Comparison of ENCODE assay signal across 15 cellular contexts in the genomic region with DNA sequence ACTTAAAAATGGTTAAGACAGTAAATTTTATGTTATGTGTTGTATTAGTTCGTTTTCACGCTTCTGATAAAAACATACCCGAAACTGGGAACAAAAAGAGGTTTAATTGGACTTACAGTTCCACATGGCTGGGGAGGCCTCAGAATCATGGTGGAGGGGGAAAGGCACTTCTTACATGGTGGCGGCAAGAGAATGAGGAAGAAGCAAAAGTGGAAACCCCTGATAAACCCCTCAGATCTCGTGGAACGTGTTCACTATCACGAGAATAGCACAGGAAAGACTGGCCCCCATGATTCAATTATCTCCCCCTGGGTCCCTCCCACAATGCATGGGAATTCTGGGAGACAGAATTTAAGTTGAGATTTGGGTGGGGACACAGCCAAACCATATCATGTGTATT. TPM values are rescaled to one million over a fixed set of nuclear protein-coding genes. Genes with fewer than 3 reads are reported as not detected.
"Had no signal": no experiment of that assay in that cellular context is flagged by ENCODE, and none has a peak within 500 bp of the region (broad histone marks: within the 10 kb centered on the region; RNA-seq: fewer than 3 reads in every experiment).

No MANE protein-coding gene starts in this region.

RNA-seq across cellular contexts. Expression of a gene that starts 18.3 kb away (rescaled TPM):
- total RNA-seq: activated B cell treated with CpG ODN at 0.5 μM for 24 hours; activated CD4-positive, alpha-beta memory T cell treated with anti-CD3 and anti-CD28 coated beads for 36 hours; activated CD4-positive, alpha-beta memory T cell treated with anti-CD3 and anti-CD28 coated beads, Interleukin-2, amount 10 ng/mL, durations not matched to agents 7 days and 5 days; activated CD4-positive, alpha-beta T cell treated with anti-CD3 and anti-CD28 coated beads for 36 hours; activated CD4-positive, alpha-beta T cell treated with anti-CD3 and anti-CD28 coated beads, Interleukin-2, amount 10 ng/mL, durations not matched to agents 24 days and 14 days; activated CD4-positive, alpha-beta T cell treated with anti-CD3 and anti-CD28 coated beads, Interleukin-2, amount 10 ng/mL, durations not matched to agents 7 days and 5 days; activated CD8-positive, alpha-beta memory T cell treated with anti-CD3 and anti-CD28 coated beads for 36 hours; activated CD8-positive, alpha-beta memory T cell treated with anti-CD3 and anti-CD28 coated beads, Interleukin-2, amount 10 ng/mL, durations not matched to agents 7 days and 5 days; activated CD8-positive, alpha-beta T cell treated with anti-CD3 and anti-CD28 coated beads for 36 hours; activated CD8-positive, alpha-beta T cell treated with anti-CD3 and anti-CD28 coated beads, Interleukin-2, amount 10 ng/mL, durations not matched to agents 7 days and 5 days; T-cell; T-helper 1 cell treated with Interleukin-12 subunit alpha and Interleukin-12 subunit beta and Interleukin-4 antibody, amounts not matched to agents 30 ng/mL and 1 ng/mL, for 36 hours; T-helper 17 cell; T-helper 2 cell treated with Interferon-gamma antibody and Interleukin-4, amounts not matched to agents 100 ng/mL and 5 ng/mL, for 36 hours; WTC11 had no signal

RNA-seq across cellular contexts. Expression of a gene that starts 25.7 kb away (rescaled TPM):
- total RNA-seq: activated B cell treated with CpG ODN at 0.5 μM for 24 hours; activated CD4-positive, alpha-beta memory T cell treated with anti-CD3 and anti-CD28 coated beads for 36 hours; activated CD4-positive, alpha-beta memory T cell treated with anti-CD3 and anti-CD28 coated beads, Interleukin-2, amount 10 ng/mL, durations not matched to agents 7 days and 5 days; activated CD4-positive, alpha-beta T cell treated with anti-CD3 and anti-CD28 coated beads for 36 hours; activated CD4-positive, alpha-beta T cell treated with anti-CD3 and anti-CD28 coated beads, Interleukin-2, amount 10 ng/mL, durations not matched to agents 24 days and 14 days; activated CD4-positive, alpha-beta T cell treated with anti-CD3 and anti-CD28 coated beads, Interleukin-2, amount 10 ng/mL, durations not matched to agents 7 days and 5 days; activated CD8-positive, alpha-beta memory T cell treated with anti-CD3 and anti-CD28 coated beads for 36 hours; activated CD8-positive, alpha-beta memory T cell treated with anti-CD3 and anti-CD28 coated beads, Interleukin-2, amount 10 ng/mL, durations not matched to agents 7 days and 5 days; activated CD8-positive, alpha-beta T cell treated with anti-CD3 and anti-CD28 coated beads for 36 hours; activated CD8-positive, alpha-beta T cell treated with anti-CD3 and anti-CD28 coated beads, Interleukin-2, amount 10 ng/mL, durations not matched to agents 7 days and 5 days; T-cell; T-helper 1 cell treated with Interleukin-12 subunit alpha and Interleukin-12 subunit beta and Interleukin-4 antibody, amounts not matched to agents 30 ng/mL and 1 ng/mL, for 36 hours; T-helper 17 cell; T-helper 2 cell treated with Interferon-gamma antibody and Interleukin-4, amounts not matched to agents 100 ng/mL and 5 ng/mL, for 36 hours; WTC11 had no signal

RNA-seq across cellular contexts. Expression of a gene that starts 39.6 kb away (rescaled TPM):
- total RNA-seq: activated B cell treated with CpG ODN at 0.5 μM for 24 hours; activated CD4-positive, alpha-beta memory T cell treated with anti-CD3 and anti-CD28 coated beads for 36 hours; activated CD4-positive, alpha-beta memory T cell treated with anti-CD3 and anti-CD28 coated beads, Interleukin-2, amount 10 ng/mL, durations not matched to agents 7 days and 5 days; activated CD4-positive, alpha-beta T cell treated with anti-CD3 and anti-CD28 coated beads for 36 hours; activated CD4-positive, alpha-beta T cell treated with anti-CD3 and anti-CD28 coated beads, Interleukin-2, amount 10 ng/mL, durations not matched to agents 24 days and 14 days; activated CD4-positive, alpha-beta T cell treated with anti-CD3 and anti-CD28 coated beads, Interleukin-2, amount 10 ng/mL, durations not matched to agents 7 days and 5 days; activated CD8-positive, alpha-beta memory T cell treated with anti-CD3 and anti-CD28 coated beads for 36 hours; activated CD8-positive, alpha-beta memory T cell treated with anti-CD3 and anti-CD28 coated beads, Interleukin-2, amount 10 ng/mL, durations not matched to agents 7 days and 5 days; activated CD8-positive, alpha-beta T cell treated with anti-CD3 and anti-CD28 coated beads for 36 hours; activated CD8-positive, alpha-beta T cell treated with anti-CD3 and anti-CD28 coated beads, Interleukin-2, amount 10 ng/mL, durations not matched to agents 7 days and 5 days; T-cell; T-helper 1 cell treated with Interleukin-12 subunit alpha and Interleukin-12 subunit beta and Interleukin-4 antibody, amounts not matched to agents 30 ng/mL and 1 ng/mL, for 36 hours; T-helper 17 cell; T-helper 2 cell treated with Interferon-gamma antibody and Interleukin-4, amounts not matched to agents 100 ng/mL and 5 ng/mL, for 36 hours; WTC11 had no signal
